Comparison of ENCODE assay signal across 8 cellular contexts in genomic region chr1:26279598-26280332, GRCh38. TPM values are rescaled to one million over a fixed set of nuclear protein-coding genes. Genes with fewer than 3 reads are reported as not detected.
DNase-seq lines count a peak whose midpoint lies in the region; ATAC-seq, FAIRE-seq and TF ChIP-seq lines count a peak whose summit lies in the region.

Gene SH3BGRL3, plus strand, starts transcription at chr1:26280086. Its CDS starts 70 bp downstream, at chr1:26280156.

- peak within 1 kb of the TSS; percentile 100 for H3K27ac ChIP-seq in neutrophil
- peak within 1 kb of the TSS; percentile 93 for H3K27ac ChIP-seq in substantia nigra (ENCODE audit: low read depth, low read length, poor library complexity, severe bottlenecking)

- FAIRE-seq in frontal cortex (lab: Jason Lieb, UNC) = no peak

- ATAC-seq in GM21619 (IDR thresholded peaks at IDR 0.05; ENCODE audit: unreplicated experiment) = peak; percentile 54

- DNase-seq in DMS79 (lab: John Stamatoyannopoulos, UW) (peak; percentile 67), Kasumi-1 (lab: John Stamatoyannopoulos, UW) (peak; percentile 70 to 76), SK-N-DZ (ENCODE audit: low spot score) (peak; percentile 74), frontal cortex (ENCODE audit: low spot score in 2 of 2) (peak; percentile 92 to 94), substantia nigra (lab: John Stamatoyannopoulos, UW) (peak; percentile 34 to 91 (median 73))
- peak; percentile 84 for DNase-seq in activated naive CD4-positive, alpha-beta T cell treated with Interleukin-2 at 50 U/mL for 16 hours

- peak; percentile 57 for TF ChIP-seq CTCF in neutrophil (IDR thresholded peaks at IDR 0.05)

- H3K27me3 ChIP-seq in neutrophil = no peaks in the 10 kb centered on the region

- no peaks in the 10 kb centered on the region for H3K9me3 ChIP-seq in neutrophil

- H3K4me1 ChIP-seq in neutrophil (ENCODE audit: control insufficient read depth in 1 of 2, insufficient read depth in 1 of 2, low read depth in 1 of 2, low read length in 1 of 2) = peaks cover 65 to 84% of the 10 kb centered on the region in 2 experiments

- H3K4me3 ChIP-seq in neutrophil (ENCODE audit: low read depth in 1 of 2, low read length in 1 of 2) = peak within 1 kb of the TSS; percentile 83 to 97

- H3K36me3 ChIP-seq in neutrophil = peaks cover 41% of the 10 kb centered on the region

RNA-seq across cellular contexts. Expression of gene SH3BGRL3, which starts in this region (rescaled TPM):
- polyA plus RNA-seq in SK-N-DZ (2014; cell fraction: cytosol; rRNA removed) = 9.1 and 15.6 TPM in 2 replicates
- 4.0 and 8.9 TPM in 2 replicates for polyA plus RNA-seq in SK-N-DZ (2014; cell fraction: nucleus; rRNA removed)
- total RNA-seq in frontal cortex = 11.8 TPM

Comparison
In these comparisons a context has a peak if more than half of its experiments do, and no peak if none do; other contexts are left out.
1. Peak in every context shown above with its lines: DNase-seq, ATAC-seq, H3K4me3 ChIP-seq and H3K27ac ChIP-seq.